8 cellular contexts compared by ENCODE assay signal in the genomic region with DNA sequence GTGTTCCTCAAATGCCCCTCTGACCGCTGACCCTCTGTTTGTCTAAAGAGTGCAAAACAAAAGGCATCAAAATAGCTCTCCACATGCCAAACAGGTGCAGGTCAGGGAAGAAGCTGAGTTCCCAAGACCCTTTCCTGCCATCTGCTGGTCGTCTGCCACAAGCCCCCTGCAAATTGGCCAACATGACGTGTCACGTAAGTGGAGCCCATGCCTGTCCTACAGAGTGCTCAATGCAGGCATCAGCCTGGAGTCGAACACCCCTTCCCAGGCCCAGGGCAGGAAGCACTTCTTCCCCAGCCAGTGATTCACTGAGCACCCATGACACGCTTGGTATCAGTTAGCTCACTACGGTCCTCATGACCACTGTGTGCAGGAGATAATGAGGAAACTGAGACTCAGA. TPM values are rescaled to one million over a fixed set of nuclear protein-coding genes. Genes with fewer than 3 reads are reported as not detected.
DNase-seq lines count a peak whose midpoint lies in the region; TF ChIP-seq lines count a peak whose summit lies in the region.

No MANE protein-coding gene starts in this region.

- H3K27me3 ChIP-seq in BLaER1 (no peaks in the 10 kb centered on the region), esophagus squamous epithelium (no peaks in the 10 kb centered on the region)
- no peaks in the 10 kb centered on the region for H3K27me3 ChIP-seq in CD4-positive, alpha-beta memory T cell (ENCODE audit: insufficient read depth, low read length)

- intact Hi-C loops in esophagus squamous epithelium (cut with DNase I) = no loop called here
- intact Hi-C loops in CD4-positive, alpha-beta memory T cell (cut with micrococcal nuclease) = no loop called here

- no peak overlapping the region for H3K27ac ChIP-seq in BLaER1
- H3K27ac ChIP-seq in esophagus squamous epithelium = no peak overlapping the region
- no peak overlapping the region for H3K27ac ChIP-seq in CD4-positive, alpha-beta memory T cell (ENCODE audit: low read depth, low read length)

- no peak for DNase-seq in GM12864 (ENCODE audit: low read depth)
- DNase-seq in OCI-M1 (lab: John Stamatoyannopoulos, UW) = peak; percentile 82
- DNase-seq in glutamatergic neuron = peak; percentile 77
- DNase-seq in esophagus squamous epithelium (lab: John Stamatoyannopoulos, UW) = no peak
- DNase-seq in activated T-cell treated with anti-CD3 and anti-CD28 coated beads, Interleukin-2, amount 50 U/mL, for 1 hour = no peak
- DNase-seq in occipital lobe (lab: John Stamatoyannopoulos, UW) = no peak
- DNase-seq in CD4-positive, alpha-beta memory T cell = no peak

- no peak overlapping the region for H3K27ac Mint-ChIP-seq in glutamatergic neuron (ENCODE audit: unreplicated experiment)
- no peak overlapping the region for H3K27ac Mint-ChIP-seq in CD4-positive, alpha-beta memory T cell

- no peak overlapping the region for H3K9ac ChIP-seq in BLaER1

- no peaks in the 10 kb centered on the region for H3K4me1 Mint-ChIP-seq in glutamatergic neuron (ENCODE audit: low read depth, unreplicated experiment)
- H3K4me1 Mint-ChIP-seq in CD4-positive, alpha-beta memory T cell = no peaks in the 10 kb centered on the region

- H3K4me3 Mint-ChIP-seq in glutamatergic neuron (ENCODE audit: unreplicated experiment) = no peak overlapping the region
- H3K4me3 Mint-ChIP-seq in CD4-positive, alpha-beta memory T cell = no peak overlapping the region

- peaks cover 9% of the 10 kb centered on the region for H3K27me3 Mint-ChIP-seq in glutamatergic neuron (ENCODE audit: unreplicated experiment)
- no peaks in the 10 kb centered on the region for H3K27me3 Mint-ChIP-seq in CD4-positive, alpha-beta memory T cell

- TF ChIP-seq CTCF in GM12864 (IDR thresholded peaks at IDR 0.05; ENCODE audit: low read depth, low read length, missing control alignments) = peak; percentile 23
- peak; percentile 31 for TF ChIP-seq CTCF in glutamatergic neuron (IDR thresholded peaks at IDR 0.05; ENCODE audit: partially characterized antibody, unreplicated experiment)
- TF ChIP-seq CTCF in esophagus squamous epithelium (IDR thresholded peaks at IDR 0.05) = no peak

- H3K9me3 ChIP-seq in BLaER1 (no peaks in the 10 kb centered on the region), esophagus squamous epithelium (no peaks in the 10 kb centered on the region)
- H3K9me3 ChIP-seq in CD4-positive, alpha-beta memory T cell (ENCODE audit: control insufficient read depth in 1 of 2, low read length in 2 of 2) = no peaks in the 10 kb centered on the region

- no peak for TF ChIP-seq POLR2A in esophagus squamous epithelium (IDR thresholded peaks at IDR 0.05)

- 0 out of 2 replicates have a peak overlapping the region, but pooled peaks have one; percentile 3 for H3K4me2 ChIP-seq in BLaER1

- H3K4me1 ChIP-seq in BLaER1 (peaks cover 40% of the 10 kb centered on the region), esophagus squamous epithelium (no peaks in the 10 kb centered on the region)
- H3K4me1 ChIP-seq in CD4-positive, alpha-beta memory T cell (ENCODE audit: insufficient read depth, low read length) = no peaks in the 10 kb centered on the region

- no peaks in the 10 kb centered on the region for H3K36me3 ChIP-seq in BLaER1
- H3K36me3 ChIP-seq in esophagus squamous epithelium = no peaks in the 10 kb centered on the region
- no peaks in the 10 kb centered on the region for H3K36me3 ChIP-seq in CD4-positive, alpha-beta memory T cell (ENCODE audit: insufficient read depth, low read length)

- H3K36me3 Mint-ChIP-seq in glutamatergic neuron (ENCODE audit: unreplicated experiment) = peaks cover 7% of the 10 kb centered on the region
- H3K36me3 Mint-ChIP-seq in CD4-positive, alpha-beta memory T cell = no peaks in the 10 kb centered on the region

- no peaks in the 10 kb centered on the region for H4K20me1 ChIP-seq in BLaER1

- CTCF ChIA-PET in CD4-positive, alpha-beta memory T cell (lab: Charles Lee; ENCODE audit: partially characterized antibody) = interaction anchor here (0.6 to 1.4 kb wide), 2 partner anchors 8 to 9 kb away, joined by 3 to 4 read pairs; no protein-coding TSS in a partner anchor

- peaks cover 4% of the 10 kb centered on the region for H3K9me3 Mint-ChIP-seq in glutamatergic neuron (ENCODE audit: unreplicated experiment)
- H3K9me3 Mint-ChIP-seq in CD4-positive, alpha-beta memory T cell = no peaks in the 10 kb centered on the region

- 56 to 66% methylated on average over 7 of the region's 7 CpGs for WGBS in esophagus squamous epithelium, 2 donors

- POLR2A ChIA-PET in CD4-positive, alpha-beta memory T cell (lab: Charles Lee; ENCODE audit: partially characterized antibody) = no interaction called here

- H3K4me3 ChIP-seq in BLaER1 (no peak overlapping the region), GM12864 (ENCODE audit: low read depth, low read length) (no peak overlapping the region), esophagus squamous epithelium (no peak overlapping the region)
- H3K4me3 ChIP-seq in CD4-positive, alpha-beta memory T cell (ENCODE audit: low read length in 2 of 2) = no peak overlapping the region

RNA-seq across cellular contexts. Expression of a gene that starts 14.1 kb away (rescaled TPM):
- total RNA-seq in glutamatergic neuron (ENCODE audit: unreplicated experiment) (not detected), esophagus squamous epithelium (not detected), occipital lobe (0.16 TPM)
- total RNA-seq in CD4-positive, alpha-beta memory T cell = not detected
- polyA plus RNA-seq in CD4-positive, alpha-beta memory T cell = not detected

RNA-seq across cellular contexts. Expression of a gene that starts 34.4 kb away (rescaled TPM):
- total RNA-seq in glutamatergic neuron (ENCODE audit: unreplicated experiment) (137 TPM), esophagus squamous epithelium (10 to 100 TPM in 1 of 4 donors, 1 to 10 TPM in 3; 1.7 to 22.5 (median 7.4) TPM), occipital lobe (7.2 TPM)
- total RNA-seq in CD4-positive, alpha-beta memory T cell = 1 to 10 TPM; 1.6 to 1.8 TPM
- polyA plus RNA-seq in CD4-positive, alpha-beta memory T cell = under 1 TPM; 0.08 to 0.21 TPM

RNA-seq across cellular contexts. Expression of a gene that starts 53.4 kb away (rescaled TPM):
- 13.6 TPM for total RNA-seq in glutamatergic neuron (ENCODE audit: unreplicated experiment)
- 100 to 1,000 TPM in 1 of 4 donors, 10 to 100 TPM in 1, 1 to 10 TPM in 2; 2.5 to 116 (median 27.5) TPM for total RNA-seq in esophagus squamous epithelium
- total RNA-seq in occipital lobe = 3.1 TPM
- total RNA-seq in CD4-positive, alpha-beta memory T cell = not detected
- not detected for polyA plus RNA-seq in CD4-positive, alpha-beta memory T cell

Comparison
In these comparisons a context has a peak if more than half of its experiments do, and no peak if none do; other contexts are left out.
1. DNase-seq: peak in OCI-M1 (single experiment) and glutamatergic neuron (single experiment); none in GM12864 (single experiment), esophagus squamous epithelium (single experiment), activated T-cell treated with anti-CD3 and anti-CD28 coated beads, Interleukin-2, amount 50 U/mL, for 1 hour (single experiment), occipital lobe (single experiment) and CD4-positive, alpha-beta memory T cell (0 of 5).
2. CTCF ChIP-seq: peak in GM12864 (single experiment) and glutamatergic neuron (single experiment); none in esophagus squamous epithelium (0 of 6).